9 cellular contexts compared by ENCODE assay signal in genomic region chr1:42956739-42957138, GRCh38. TPM values are rescaled to one million over a fixed set of nuclear protein-coding genes. Genes with fewer than 3 reads are reported as not detected.
DNase-seq lines count a peak whose midpoint lies in the region; TF ChIP-seq lines count a peak whose summit lies in the region.
"Had no signal": no experiment of that assay in that cellular context is flagged by ENCODE, and none has a peak within 500 bp of the region (broad histone marks: within the 10 kb centered on the region; RNA-seq: fewer than 3 reads in every experiment).

No MANE protein-coding gene starts in this region.

- H3K9me3 ChIP-seq in SJSA1 (replicated peaks) = no peaks in the 10 kb centered on the region

- peaks cover 54% of the 10 kb centered on the region for H3K36me3 ChIP-seq in SJSA1
- no peaks in the 10 kb centered on the region for H3K36me3 ChIP-seq in rectal smooth muscle tissue (ENCODE audit: control insufficient read depth, insufficient read depth, low read length)

- no peaks in the 10 kb centered on the region for H3K27me3 ChIP-seq in SJSA1 (replicated peaks)
- H3K27me3 ChIP-seq in rectal smooth muscle tissue (ENCODE audit: control insufficient read depth, insufficient read depth, low read length) = no peaks in the 10 kb centered on the region

- DNase-seq in SJSA1 (ENCODE audit: low read depth in 1 of 2, low spot score in 2 of 2) (no peak), epithelial cell of proximal tubule (ENCODE audit: low read depth) (no peak), ACHN (no peak), NCI-H774 (lab: John Stamatoyannopoulos, UW) (no peak), SK-N-DZ (ENCODE audit: low spot score) (no peak), NCI-H1436 (lab: John Stamatoyannopoulos, UW) (no peak)
- DNase-seq: effector CD4-positive, alpha-beta T cell had no signal

- H3K9ac ChIP-seq in rectal smooth muscle tissue (ENCODE audit: low read length) = no peak overlapping the region

- H3K4me3 ChIP-seq in GM12875 (ENCODE audit: low read depth, low read length) (peak overlapping the region; percentile 84), SJSA1 (peak overlapping the region; percentile 95), epithelial cell of proximal tubule (ENCODE audit: low read depth, low read length) (peak overlapping the region; percentile 92), rectal smooth muscle tissue (ENCODE audit: low read length) (peak overlapping the region; percentile 93)

- in situ Hi-C loops in ACHN (cut with HindIII; ENCODE audit: low pct_ligation_motif_present, low pct_unique_long_range_greater_than_20kb, low sequenced_read_pairs) = no loop called here

- no peak overlapping the region for H3K27ac ChIP-seq in SJSA1
- H3K27ac ChIP-seq in rectal smooth muscle tissue (ENCODE audit: low read depth, low read length) = no peak overlapping the region

- peaks cover 67% of the 10 kb centered on the region for H3K4me1 ChIP-seq in SJSA1 (replicated peaks)
- H3K4me1 ChIP-seq in rectal smooth muscle tissue (ENCODE audit: control insufficient read depth, insufficient read depth, low read length) = peaks cover 3% of the 10 kb centered on the region

- TF ChIP-seq CTCF in GM12875 (IDR thresholded peaks at IDR 0.05; ENCODE audit: borderline replicate concordance, insufficient read depth, low read depth, low read length) (no peak), epithelial cell of proximal tubule (conservative IDR thresholded peaks at IDR 0.05; ENCODE audit: low read depth, low read length) (no peak)

RNA-seq across cellular contexts. Expression of gene SLC2A1, which starts 1.9 kb away (rescaled TPM):
- 115 and 173 TPM in 2 replicates for total RNA-seq in SJSA1 (2014; rRNA removed; shearing (Covaris generic))
- total RNA-seq in epithelial cell of proximal tubule = 374 and 598 TPM in 2 replicates
- 33.7 and 85.1 TPM in 2 replicates for polyA plus RNA-seq in SK-N-DZ (2014; cell fraction: cytosol; rRNA removed)
- 30.9 and 37.5 TPM in 2 replicates for polyA plus RNA-seq in SK-N-DZ (2014; cell fraction: nucleus; rRNA removed)
